Comparison of ENCODE assay signal across 32 cellular contexts in genomic region chr12:119620490-119620889, GRCh38. TPM values are rescaled to one million over a fixed set of nuclear protein-coding genes. Genes with fewer than 3 reads are reported as not detected.
"Had no signal": no experiment of that assay in that cellular context is flagged by ENCODE, and none has a peak within 500 bp of the region (broad histone marks: within the 10 kb centered on the region; RNA-seq: fewer than 3 reads in every experiment).

No MANE protein-coding gene starts in this region.

- H3K27me3 ChIP-seq: ascending aorta had no signal

- H3K4me3 ChIP-seq: ascending aorta, cardiac muscle cell had no signal

- H3K27ac ChIP-seq: ascending aorta, cardiac muscle cell, WERI-Rb-1 had no signal

- H3K4me1 ChIP-seq: ascending aorta had no signal

- H3K36me3 ChIP-seq: ascending aorta, cardiac muscle cell, WERI-Rb-1 had no signal

- DNase-seq: activated CD4-positive, alpha-beta memory T cell treated with anti-CD3 and anti-CD28 coated beads, Interleukin-2, amount 10 ng/mL, durations not matched to agents 7 days and 5 days; activated CD4-positive, alpha-beta T cell treated with anti-CD3 and anti-CD28 coated beads for 1 hour; activated CD4-positive, alpha-beta T cell treated with anti-CD3 and anti-CD28 coated beads for 36 hours; activated CD4-positive, alpha-beta T cell treated with anti-CD3 and anti-CD28 coated beads for 48 hours; activated CD4-positive, alpha-beta T cell treated with anti-CD3 and anti-CD28 coated beads, Interleukin-2, amount 10 ng/mL, durations not matched to agents 7 days and 5 days; activated CD4-positive, alpha-beta T cell treated with anti-CD3 and anti-CD28 coated beads, Interleukin-2, amount 50 U/mL, for 48 hours; activated CD4-positive, CD25-positive, alpha-beta regulatory T cell; activated CD8-positive, alpha-beta memory T cell treated with anti-CD3 and anti-CD28 coated beads for 24 hours; activated CD8-positive, alpha-beta memory T cell treated with anti-CD3 and anti-CD28 coated beads, Interleukin-2, amount 10 ng/mL, durations not matched to agents 7 days and 5 days; activated CD8-positive, alpha-beta memory T cell treated with anti-CD3 and anti-CD28 coated beads, Interleukin-2, amount 50 U/mL, for 48 hours; activated CD8-positive, alpha-beta T cell treated with anti-CD3 and anti-CD28 coated beads, Interleukin-2, amount 10 ng/mL, durations not matched to agents 7 days and 5 days; activated effector memory CD4-positive, alpha-beta T cell treated with Interleukin-2 at 50 U/mL for 16 hours; activated gamma-delta T cell; activated naive CD4-positive, alpha-beta T cell treated with anti-CD3 and anti-CD28 coated beads, Interleukin-2, amount 10 ng/mL, durations not matched to agents 7 days and 5 days; activated naive CD4-positive, alpha-beta T cell treated with Interleukin-2 at 50 U/mL for 16 hours; activated naive CD8-positive, alpha-beta T cell treated with anti-CD3 and anti-CD28 coated beads, Interleukin-2, amount 10 ng/mL, durations not matched to agents 7 days and 5 days; activated naive CD8-positive, alpha-beta T cell treated with anti-CD3 and anti-CD28 coated beads, Interleukin-2, amount 50 U/mL, for 24 hours; activated T-cell treated with anti-CD3 and anti-CD28 coated beads, Interleukin-2, amount 50 U/mL, for 24 hours; activated T-cell treated with anti-CD3 and anti-CD28 coated beads, Interleukin-2, amount 50 U/mL, for 48 hours; amygdala; anterior cingulate cortex; caudate nucleus; T-helper 2 cell; T-helper 9 cell; WERI-Rb-1 had no signal

- H3K9me3 ChIP-seq: ascending aorta had no signal

- ATAC-seq: activated CD4-positive, alpha-beta T cell treated with anti-CD3 and anti-CD28 coated beads for 36 hours; activated CD4-positive, CD25-positive, alpha-beta regulatory T cell treated with anti-CD3 and anti-CD28 coated beads, Interleukin-2, amount 50 U/mL, for 24 hours; activated CD8-positive, alpha-beta memory T cell treated with anti-CD3 and anti-CD28 coated beads, Interleukin-2, amount 10 ng/mL, durations not matched to agents 7 days and 5 days; activated CD8-positive, alpha-beta T cell treated with anti-CD3 and anti-CD28 coated beads, Interleukin-2, amount 10 ng/mL, durations not matched to agents 7 days and 5 days; activated naive CD8-positive, alpha-beta T cell treated with anti-CD3 and anti-CD28 coated beads, Interleukin-2, amount 50 U/mL, for 24 hours; WTC11 had no signal

RNA-seq across cellular contexts. Expression of gene TMEM233, which starts 26.9 kb away (rescaled TPM):
- total RNA-seq: activated CD4-positive, alpha-beta memory T cell treated with anti-CD3 and anti-CD28 coated beads, Interleukin-2, amount 10 ng/mL, durations not matched to agents 7 days and 5 days; activated CD4-positive, alpha-beta T cell treated with anti-CD3 and anti-CD28 coated beads for 36 hours; activated CD4-positive, alpha-beta T cell treated with anti-CD3 and anti-CD28 coated beads, Interleukin-2, amount 10 ng/mL, durations not matched to agents 7 days and 5 days; activated CD8-positive, alpha-beta memory T cell treated with anti-CD3 and anti-CD28 coated beads, Interleukin-2, amount 10 ng/mL, durations not matched to agents 7 days and 5 days; activated CD8-positive, alpha-beta T cell treated with anti-CD3 and anti-CD28 coated beads, Interleukin-2, amount 10 ng/mL, durations not matched to agents 7 days and 5 days; activated naive CD8-positive, alpha-beta T cell treated with anti-CD3 and anti-CD28 coated beads, Interleukin-2, amount 10 ng/mL, durations not matched to agents 7 days and 5 days; activated T-helper 2 cell treated with anti-CD3 and anti-CD28 coated beads, Interferon-gamma antibody, Interleukin-2, Interleukin-4, amounts not matched to agents 10 μg/mL and 5 μg/mL and 100 μg/mL, durations not matched to agents 14 hours and 24 hours and 36 hours; ascending aorta; bronchial epithelial cell; cerebellum had no signal
